ENCODE assay signal across 7 cellular contexts in genomic region chr10:52883996-52884871, GRCh38.
A peak's percentile ranks its signal among the peaks of the same experiment; 100 is the strongest.
DNase-seq lines count a peak whose midpoint lies in the region; ATAC-seq, FAIRE-seq and TF ChIP-seq lines count a peak whose summit lies in the region.

No MANE protein-coding gene starts in this region.

- FAIRE-seq in HepG2 (lab: Jason Lieb, UNC): peak; percentile 72

- H3K36me3 ChIP-seq in colonic mucosa (no peaks in the 10 kb centered on the region), HepG2 (replicated peaks in 1 of 2; ENCODE audit: control insufficient read depth in 1 of 2, insufficient read depth in 2 of 2, low read length in 2 of 2) (no peaks in the 10 kb centered on the region), vagina (no peaks in the 10 kb centered on the region)

- H3K27ac ChIP-seq in colonic mucosa: no peak overlapping the region
- H3K27ac ChIP-seq in HepG2 (ENCODE audit: extremely low read length, insufficient read depth, low read length): no peak overlapping the region
- no peak overlapping the region for H3K27ac ChIP-seq in vagina

- H3K4me3 ChIP-seq in colonic mucosa (no peak overlapping the region), HepG2 (replicated peaks in 1 of 3; ENCODE audit: insufficient read depth in 1 of 3, low read depth in 2 of 3, low read length in 3 of 3) (no peak overlapping the region; a peak in 1 of 6 replicates), vagina (no peak overlapping the region)

- 26% methylated on average over 33 of the region's 33 CpGs for WGBS in HepG2 (ENCODE audit: low lambda C conversion rate)

- in situ Hi-C loops in HepG2 (cut with HindIII; ENCODE audit: extremely low pct_ligation_motif_present, low pct_unique_long_range_greater_than_20kb): no loop called here

- BruUV-seq in HepG2 (replicated peaks; lab: Mats Ljungman, UMichigan): no TSS peak

- TF ChIP-seq CTCF in colonic mucosa (IDR thresholded peaks at IDR 0.05) (peak; percentile 55), HepG2 (CRISPR knock-in tag; IDR thresholded peaks at IDR 0.05) (peak; percentile 87), vagina (IDR thresholded peaks at IDR 0.05) (peak; percentile 22 to 38 (median 29))

- H4K20me1 ChIP-seq in HepG2 (ENCODE audit: insufficient read depth, low read length): no peaks in the 10 kb centered on the region

- peak overlapping the region; percentile 60 for H3K4me2 ChIP-seq in HepG2 (ENCODE audit: low read depth, low read length)

- CTCF ChIA-PET in HepG2 (lab: Yijun Ruan, JAX; ENCODE audit: low intra/inter-chr PET ratio, low total read pairs): interaction anchor here (2.4 kb wide), 1 partner anchor 1518 kb away, joined by 9 read pairs; no protein-coding TSS in a partner anchor

- no peaks in the 10 kb centered on the region for H3K79me2 ChIP-seq in HepG2 (ENCODE audit: insufficient read depth, low read length)

- no peaks in the 10 kb centered on the region for H3K4me1 ChIP-seq in colonic mucosa
- H3K4me1 ChIP-seq in HepG2 (ENCODE audit: insufficient read depth, low read length): peaks cover 10% of the 10 kb centered on the region
- H3K4me1 ChIP-seq in vagina: no peaks in the 10 kb centered on the region

- H3K9ac ChIP-seq in colonic mucosa (ENCODE audit: low read depth in 2 of 2, low read length in 2 of 2) (no peak overlapping the region), HepG2 (ENCODE audit: insufficient read depth, low read depth, low read length) (no peak overlapping the region)

- H3K9me3 ChIP-seq in colonic mucosa (no peaks in the 10 kb centered on the region), HepG2 (ENCODE audit: low read length) (no peaks in the 10 kb centered on the region), vagina (no peaks in the 10 kb centered on the region)

- POLR2A ChIA-PET in HepG2 (lab: Yijun Ruan, JAX): no interaction called here

- intact Hi-C loops in colonic mucosa (cut with DNase I) (no loop called here), HepG2 (cut with micrococcal nuclease; ENCODE audit: unreplicated experiment) (loop anchor here (1.0 to 10.0 kb wide), 5 partner anchors 65 to 1518 kb away; no protein-coding TSS in a partner anchor), vagina (cut with DNase I) (no loop called here)

- H3K27me3 ChIP-seq in colonic mucosa: no peaks in the 10 kb centered on the region
- no peaks in the 10 kb centered on the region; a peak in 1 of 5 replicates for H3K27me3 ChIP-seq in HepG2 (ENCODE audit: control insufficient read depth in 1 of 2, insufficient read depth in 2 of 2, low read length in 2 of 2)
- H3K27me3 ChIP-seq in vagina: no peaks in the 10 kb centered on the region

- TF ChIP-seq EP300 in HepG2 (IDR thresholded peaks at IDR 0.05; ENCODE audit: low read depth in 2 of 2, low read length in 2 of 2): peak; percentile 43 to 58; a peak in 3 of 4 replicates
- TF ChIP-seq EP300 in HepG2 (CRISPR knock-in tag; IDR thresholded peaks at IDR 0.05; ENCODE audit: borderline replicate concordance): peak; percentile 74; the same call in 1 of the 2 replicates

- ATAC-seq in GM19452 (IDR thresholded peaks at IDR 0.05; ENCODE audit: unreplicated experiment): peak; percentile 94
- ATAC-seq in HG03378 (IDR thresholded peaks at IDR 0.05; ENCODE audit: unreplicated experiment): peak; percentile 98
- peak; percentile 98 for ATAC-seq in HepG2

- no peak overlapping the region for H2AFZ ChIP-seq in HepG2 (ENCODE audit: low read length)

- TF ChIP-seq POLR2A in HepG2 (IDR thresholded peaks at IDR 0.05; ENCODE audit: insufficient read depth in 1 of 2, low read depth in 2 of 2, low read length in 2 of 2): no peak
- no peak for TF ChIP-seq POLR2A in vagina (IDR thresholded peaks at IDR 0.05)

- DNase-seq in GF-D8 (lab: John Stamatoyannopoulos, UW) (peak; percentile 15), NOMO-1 treated with dmso at 0.1 percent for 144 hours (lab: John Stamatoyannopoulos, UW; ENCODE audit: unreplicated experiment) (peak; percentile 26), colonic mucosa (peak; percentile 37), HepG2 (ENCODE audit: low spot score) (peak; percentile 92), vagina (ENCODE audit: extremely low spot score in 2 of 2) (no peak)

- TF ChIP-seq RAD21 in HepG2 (CRISPR knock-in tag; IDR thresholded peaks at IDR 0.05): peak; percentile 75

TF ChIP-seq in HepG2, 621 proteins besides CTCF, POLR2A, EP300 and RAD21 (continues in another document):
- TF ChIP-seq KDM3A (CRISPR knock-in tag; IDR thresholded peaks at IDR 0.05; ENCODE audit: low read depth) (no peak), ZNF510 (CRISPR knock-in tag; IDR thresholded peaks at IDR 0.05; ENCODE audit: low read depth) (no peak), FOXJ3 (CRISPR knock-in tag; IDR thresholded peaks at IDR 0.05; ENCODE audit: borderline replicate concordance) (no peak), YEATS2 (CRISPR knock-in tag; IDR thresholded peaks at IDR 0.05; ENCODE audit: borderline replicate concordance) (no peak), ZNF570 (CRISPR knock-in tag; IDR thresholded peaks at IDR 0.05; ENCODE audit: borderline replicate concordance) (no peak), CBX1 (IDR thresholded peaks at IDR 0.05; ENCODE audit: low read depth) (no peak), RNF2 (conservative IDR thresholded peaks at IDR 0.05; ENCODE audit: low read depth) (no peak), PATZ1 (CRISPR knock-in tag; IDR thresholded peaks at IDR 0.05) (no peak), ZNF547 (CRISPR knock-in tag; IDR thresholded peaks at IDR 0.05) (no peak), SNRNP70 (IDR thresholded peaks at IDR 0.05; ENCODE audit: low read depth, low read length) (no peak), ZNF569 (CRISPR knock-in tag; IDR thresholded peaks at IDR 0.05; ENCODE audit: borderline replicate concordance) (no peak), CEBPG (CRISPR knock-in tag; IDR thresholded peaks at IDR 0.05) (0 out of 2 replicates have a peak, but pooled peaks have one; percentile 18), MYC (CRISPR knock-in tag; IDR thresholded peaks at IDR 0.05; ENCODE audit: borderline replicate concordance) (no peak), HNF4A (CRISPR knock-in tag; IDR thresholded peaks at IDR 0.05) (peak; percentile 35), NR1H2 (CRISPR knock-in tag; IDR thresholded peaks at IDR 0.05; ENCODE audit: borderline replicate concordance, low read depth) (no peak), RBM39 (IDR thresholded peaks at IDR 0.05; ENCODE audit: low read depth, low read length, poor library complexity, severe bottlenecking) (no peak), FUBP1 (CRISPR knock-in tag; IDR thresholded peaks at IDR 0.05; ENCODE audit: borderline replicate concordance) (no peak), ZNF552 (CRISPR knock-in tag; IDR thresholded peaks at IDR 0.05; ENCODE audit: borderline replicate concordance) (no peak), ZNF879 (CRISPR knock-in tag; IDR thresholded peaks at IDR 0.05) (no peak), POLR2AphosphoS2 (IDR thresholded peaks at IDR 0.05; ENCODE audit: low read depth, low read length) (no peak), ZNF501 (CRISPR knock-in tag; IDR thresholded peaks at IDR 0.05) (no peak), ZNF121 (CRISPR knock-in tag; IDR thresholded peaks at IDR 0.05) (no peak), NRL (CRISPR knock-in tag; IDR thresholded peaks at IDR 0.05; ENCODE audit: borderline replicate concordance) (no peak), HNRNPLL (IDR thresholded peaks at IDR 0.05; ENCODE audit: low read depth, low read length, poor library complexity, severe bottlenecking) (no peak), ZNF792 (CRISPR knock-in tag; IDR thresholded peaks at IDR 0.05) (0 out of 2 replicates have a peak, but pooled peaks have one; percentile 34), ZBTB20 (CRISPR knock-in tag; IDR thresholded peaks at IDR 0.05; ENCODE audit: borderline replicate concordance, low read depth) (peak; percentile 76; the same call in 1 of the 2 replicates), GABPB1 (CRISPR knock-in tag; IDR thresholded peaks at IDR 0.05) (no peak), KDM5B (CRISPR knock-in tag; IDR thresholded peaks at IDR 0.05; ENCODE audit: borderline replicate concordance) (no peak), ZNF256 (CRISPR knock-in tag; conservative IDR thresholded peaks at IDR 0.05) (no peak)

Comparison
In these comparisons a context has a peak if more than half of its experiments do, and no peak if none do; other contexts are left out.
1. DNase-seq: peak in GF-D8 (single experiment), NOMO-1 treated with dmso at 0.1 percent for 144 hours (single experiment), colonic mucosa (single experiment) and HepG2 (single experiment); none in vagina (0 of 2).
2. CTCF ChIP-seq: peak in every context shown above with its lines; median percentile 87 in HepG2; 55 in colonic mucosa; 29 in vagina.
3. Peak in every context shown above with its lines, with median percentiles within 50 percentile points of each other: ATAC-seq.